In genomic region chr1:51236548-51237312, GRCh38 we compare ENCODE assay signal across 8 cellular contexts. TPM values are rescaled to one million over a fixed set of nuclear protein-coding genes. Genes with fewer than 3 reads are reported as not detected.
A peak's percentile ranks its signal among the peaks of the same experiment; 100 is the strongest.
DNase-seq lines count a peak whose midpoint lies in the region; ATAC-seq, FAIRE-seq and TF ChIP-seq lines count a peak whose summit lies in the region.

No MANE protein-coding gene starts in this region.

- FAIRE-seq in HepG2 (lab: Jason Lieb, UNC), result no peak

- no peaks in the 10 kb centered on the region for H3K27me3 ChIP-seq in DND-41 (ENCODE audit: insufficient read depth, low read length, poor library complexity)
- H3K27me3 ChIP-seq in H7 (ENCODE audit: control insufficient read depth, insufficient read depth, low read length), result peaks cover 3% of the 10 kb centered on the region; the same call in 1 of the 2 replicates
- H3K27me3 ChIP-seq in MM.1S (replicated peaks; ENCODE audit: insufficient read depth, low read length), result no peaks in the 10 kb centered on the region
- peaks cover 1 to 3% of the 10 kb centered on the region in 2 experiments; a peak in 1 of 5 replicates for H3K27me3 ChIP-seq in HepG2 (ENCODE audit: control insufficient read depth in 1 of 2, insufficient read depth in 2 of 2, low read length in 2 of 2)

- TF ChIP-seq CTCF in DND-41 (IDR thresholded peaks at IDR 0.05; ENCODE audit: borderline replicate concordance, extremely low read depth, low read length, poor library complexity, severe bottlenecking) (no peak), MM.1S (IDR thresholded peaks at IDR 0.05; ENCODE audit: low read length) (no peak), HepG2 (CRISPR knock-in tag; IDR thresholded peaks at IDR 0.05) (no peak)

- no peak for TF ChIP-seq EP300 in HepG2 (IDR thresholded peaks at IDR 0.05; ENCODE audit: low read depth in 2 of 2, low read length in 2 of 2)
- no peak for TF ChIP-seq EP300 in HepG2 (CRISPR knock-in tag; IDR thresholded peaks at IDR 0.05; ENCODE audit: borderline replicate concordance)

- peak overlapping the region; percentile 64 for H3K4me2 ChIP-seq in DND-41 (ENCODE audit: insufficient read depth, low read length)
- peak overlapping the region; percentile 82 for H3K4me2 ChIP-seq in MM.1S (ENCODE audit: low read depth, low read length)
- H3K4me2 ChIP-seq in HepG2 (ENCODE audit: low read depth, low read length), result peak overlapping the region; percentile 89

- H4K20me1 ChIP-seq in DND-41 (ENCODE audit: insufficient read depth, low read length), result peaks cover 20% of the 10 kb centered on the region
- no peaks in the 10 kb centered on the region for H4K20me1 ChIP-seq in MM.1S (ENCODE audit: insufficient read depth, low read length)
- peaks cover 26% of the 10 kb centered on the region for H4K20me1 ChIP-seq in HepG2 (ENCODE audit: insufficient read depth, low read length)

- ATAC-seq in DND-41 (ENCODE audit: insufficient read depth, low read depth) (peak; percentile 57), HepG2 (peak; percentile 56), HG03565 (IDR thresholded peaks at IDR 0.05; ENCODE audit: unreplicated experiment) (no peak)
- ATAC-seq in activated CD4-positive, CD25-positive, alpha-beta regulatory T cell treated with anti-CD3 and anti-CD28 coated beads, Interleukin-2, amount 50 U/mL, for 24 hours, result peak; percentile 18 to 22

- H3K4me1 ChIP-seq in DND-41 (ENCODE audit: insufficient read depth, low read length) (peaks cover 59% of the 10 kb centered on the region), MM.1S (ENCODE audit: low read length) (peaks cover 13% of the 10 kb centered on the region), HepG2 (ENCODE audit: insufficient read depth, low read length) (peaks cover 60% of the 10 kb centered on the region)

- H3K9ac ChIP-seq in DND-41 (ENCODE audit: low read depth, low read length), result peak overlapping the region; percentile 90
- peak overlapping the region; percentile 92 for H3K9ac ChIP-seq in MM.1S (ENCODE audit: low read length)
- peak overlapping the region; percentile 98 for H3K9ac ChIP-seq in HepG2 (ENCODE audit: insufficient read depth, low read depth, low read length)

- H2AFZ ChIP-seq in DND-41 (ENCODE audit: low read depth, low read length) (peak overlapping the region; percentile 87), MM.1S (ENCODE audit: low read length) (peak overlapping the region; percentile 82), HepG2 (ENCODE audit: low read length) (no peak overlapping the region)

- no TSS peak for BruUV-seq in HepG2 (replicated peaks; lab: Mats Ljungman, UMichigan)

- WGBS in HepG2 (ENCODE audit: low lambda C conversion rate), result 4% methylated on average over 14 of the region's 49 CpGs

- TF ChIP-seq POLR2A in HepG2 (IDR thresholded peaks at IDR 0.05; ENCODE audit: insufficient read depth in 1 of 2, low read depth in 2 of 2, low read length in 2 of 2), result no peak

- DNase-seq in DND-41, result peak; percentile 51
- DNase-seq in H7, result peak; percentile 70
- DNase-seq in MM.1S, result peak; percentile 15
- DNase-seq in dermis blood vessel endothelial cell, result peak; percentile 75
- DNase-seq in HepG2 (ENCODE audit: low spot score), result no peak
- DNase-seq in stimulated activated CD4-positive, alpha-beta T cell treated with anti-CD3 and anti-CD28 coated beads, Interleukin-4, amount 100 ng/mL, for 4 hours, result peak; percentile 15 to 29

- intact Hi-C loops in HepG2 (cut with micrococcal nuclease; ENCODE audit: unreplicated experiment), result no loop called here

- no peaks in the 10 kb centered on the region for H3K36me3 ChIP-seq in DND-41 (ENCODE audit: insufficient read depth, low read length)
- no peaks in the 10 kb centered on the region for H3K36me3 ChIP-seq in H7 (replicated peaks; ENCODE audit: control insufficient read depth, insufficient read depth, low read length)
- no peaks in the 10 kb centered on the region for H3K36me3 ChIP-seq in MM.1S (replicated peaks; ENCODE audit: insufficient read depth, low read length)
- H3K36me3 ChIP-seq in HepG2 (replicated peaks in 1 of 2; ENCODE audit: control insufficient read depth in 1 of 2, insufficient read depth in 2 of 2, low read length in 2 of 2), result no peaks in the 10 kb centered on the region

- H3K9me3 ChIP-seq in DND-41 (ENCODE audit: insufficient read depth, low read length, severe bottlenecking) (no peaks in the 10 kb centered on the region), MM.1S (replicated peaks; ENCODE audit: insufficient read depth, low read length) (no peaks in the 10 kb centered on the region), HepG2 (ENCODE audit: low read length) (no peaks in the 10 kb centered on the region)

- no peak for TF ChIP-seq RAD21 in HepG2 (CRISPR knock-in tag; IDR thresholded peaks at IDR 0.05)

- CTCF ChIA-PET in HepG2 (lab: Yijun Ruan, JAX; ENCODE audit: low intra/inter-chr PET ratio, low total read pairs), result no interaction called here

- H3K4me3 ChIP-seq in DND-41 (ENCODE audit: low read depth in 1 of 2, low read length in 2 of 2) (peak overlapping the region; percentile 47 to 76), H7 (ENCODE audit: insufficient read depth, low read depth, low read length) (peak overlapping the region; percentile 96), MM.1S (ENCODE audit: low read length) (peak overlapping the region; percentile 91), HepG2 (replicated peaks in 1 of 3; ENCODE audit: insufficient read depth in 1 of 3, low read depth in 2 of 3, low read length in 3 of 3) (peak overlapping the region; percentile 93 to 100 (median 99))

- H3K27ac ChIP-seq in DND-41 (ENCODE audit: low read length), result peak overlapping the region; percentile 84
- peak overlapping the region; percentile 87 for H3K27ac ChIP-seq in MM.1S (ENCODE audit: low read length)
- peak overlapping the region; percentile 76 for H3K27ac ChIP-seq in HepG2 (ENCODE audit: extremely low read length, insufficient read depth, low read length)

- POLR2A ChIA-PET in HepG2 (lab: Yijun Ruan, JAX), result interaction anchor here (1.2 to 1.8 kb wide), 5 partner anchors 8 to 60 kb away, joined by 4 to 7 read pairs (median 4); no protein-coding TSS in a partner anchor

- in situ Hi-C loops in HepG2 (cut with HindIII; ENCODE audit: extremely low pct_ligation_motif_present, low pct_unique_long_range_greater_than_20kb), result no loop called here

- H3K79me2 ChIP-seq in DND-41 (ENCODE audit: insufficient read depth, low read length) (peaks cover 59% of the 10 kb centered on the region), MM.1S (ENCODE audit: low read length) (peaks cover 53% of the 10 kb centered on the region), HepG2 (ENCODE audit: insufficient read depth, low read length) (peaks cover 54% of the 10 kb centered on the region)

- no peaks in the 10 kb centered on the region for H3K9me2 ChIP-seq in MM.1S (replicated peaks; ENCODE audit: insufficient read depth, low read length)

- H3F3A ChIP-seq in MM.1S (ENCODE audit: insufficient read depth, low read length), result peaks cover 28% of the 10 kb centered on the region

TF ChIP-seq in HepG2, 621 proteins besides CTCF, POLR2A, EP300 and RAD21 (continues in another document):
- TF ChIP-seq GLMP (CRISPR knock-in tag; IDR thresholded peaks at IDR 0.05; ENCODE audit: borderline replicate concordance) (no peak), TEAD2 (CRISPR knock-in tag; IDR thresholded peaks at IDR 0.05) (no peak), MXD4 (CRISPR knock-in tag; IDR thresholded peaks at IDR 0.05) (no peak), ZNF556 (CRISPR knock-in tag; IDR thresholded peaks at IDR 0.05; ENCODE audit: borderline replicate concordance) (no peak), ZFP90 (CRISPR knock-in tag; IDR thresholded peaks at IDR 0.05; ENCODE audit: borderline replicate concordance) (no peak), ZNF441 (CRISPR knock-in tag; IDR thresholded peaks at IDR 0.05; ENCODE audit: borderline replicate concordance) (no peak), ZNF772 (CRISPR knock-in tag; IDR thresholded peaks at IDR 0.05) (no peak)

RNA-seq across cellular contexts. Expression of gene RNF11, which starts 0.7 kb away (rescaled TPM):
- total RNA-seq in H7 (2014; rRNA removed; shearing (Covaris generic)), result 94.8 and 99.3 TPM in 2 replicates
- total RNA-seq in dermis blood vessel endothelial cell (90.5 and 137 TPM in 2 replicates), HepG2 (2016; rRNA removed; fragmentation: Illumina TruSeq; extraction: Trizol) (41.2 and 49.0 TPM in 2 replicates)
- total RNA-seq in HepG2 (2016; cell fraction: cytosol; rRNA removed; fragmentation: Illumina TruSeq; extraction: Trizol; ENCODE audit: low read depth), result 40.4 and 41.7 TPM in 2 replicates
- 44.1 and 44.9 TPM in 2 replicates for total RNA-seq in HepG2 (2016; cell fraction: insoluble cytoplasmic fraction; rRNA removed; fragmentation: Illumina TruSeq; extraction: Trizol)
- total RNA-seq in HepG2 (2016; cell fraction: membrane; rRNA removed; fragmentation: Illumina TruSeq; extraction: Trizol), result 108 and 109 TPM in 2 replicates
- total RNA-seq in HepG2 (2016; cell fraction: nucleus; rRNA removed; fragmentation: Illumina TruSeq; extraction: Trizol), result 14.6 and 15.0 TPM in 2 replicates
- 41.1 and 48.8 TPM in 2 replicates for polyA plus RNA-seq in HepG2 (2011; rRNA removed)
- polyA plus RNA-seq in HepG2 (2011; cell fraction: cytosol; rRNA removed), result 22.4 and 47.6 TPM in 2 replicates
- polyA plus RNA-seq in HepG2 (2011; cell fraction: nucleus; rRNA removed), result 9.7 and 20.8 TPM in 2 replicates
- polyA plus RNA-seq in HepG2 (2012), result 50.9 and 62.3 TPM in 2 replicates
- 51.9 and 57.1 TPM in 2 replicates for polyA plus RNA-seq in HepG2 (2016; cell fraction: cytosol; fragmentation: Illumina TruSeq; extraction: Trizol; ENCODE audit: low read depth)
- 45.2 and 55.5 TPM in 2 replicates for polyA plus RNA-seq in HepG2 (2016; cell fraction: insoluble cytoplasmic fraction; fragmentation: Illumina TruSeq; extraction: Trizol; ENCODE audit: low read depth)
- 101 and 102 TPM in 2 replicates for polyA plus RNA-seq in HepG2 (2016; cell fraction: membrane; fragmentation: Illumina TruSeq; extraction: Trizol; ENCODE audit: low read depth)
- polyA plus RNA-seq in HepG2 (2016; cell fraction: nucleus; fragmentation: Illumina TruSeq; extraction: Trizol; ENCODE audit: insufficient read depth, low read depth), result 23.0 and 30.8 TPM in 2 replicates
- polyA minus RNA-seq in HepG2 (2011; rRNA and poly(A)+ RNA removed; ENCODE audit: low replicate concordance), result 56.8 and 62.3 TPM in 2 replicates
- 36.2 and 53.5 TPM in 2 replicates for polyA minus RNA-seq in HepG2 (2011; cell fraction: cytosol; rRNA and poly(A)+ RNA removed)
- 20.1 and 41.4 TPM in 2 replicates for polyA minus RNA-seq in HepG2 (2011; cell fraction: nucleus; rRNA and poly(A)+ RNA removed)
